In genomic region chr9:96751815-96752214, GRCh38 we compare ENCODE assay signal across 1 cellular context.
TF ChIP-seq lines count a peak whose summit lies in the region.

No MANE protein-coding gene starts in this region.

TF ChIP-seq in H1, 55 proteins besides CTCF, POLR2A, EP300 and RAD21 (continued from another document):
- TF ChIP-seq ZNF274 (IDR thresholded peaks at IDR 0.05; ENCODE audit: borderline replicate concordance, extremely low read depth, low read length): 0 out of 2 replicates have a peak, but pooled peaks have one; percentile 13
- no peak for TF ChIP-seq CHD7 (IDR thresholded peaks at IDR 0.05; ENCODE audit: insufficient replicate concordance, low read length)
- no peak for TF ChIP-seq CTBP2 (IDR thresholded peaks at IDR 0.05; ENCODE audit: borderline replicate concordance, insufficient read depth, insufficient read length, low read length)
- TF ChIP-seq ATF3 (IDR thresholded peaks at IDR 0.05; ENCODE audit: insufficient read depth, low read depth, low read length): no peak
